ENCODE assay signal across 14 cellular contexts in genomic region chr7:102318482-102318971, GRCh38. TPM values are rescaled to one million over a fixed set of nuclear protein-coding genes. Genes with fewer than 3 reads are reported as not detected.
A peak's percentile ranks its signal among the peaks of the same experiment; 100 is the strongest.
DNase-seq lines count a peak whose midpoint lies in the region; ATAC-seq and TF ChIP-seq lines count a peak whose summit lies in the region.
"Had no signal": no experiment of that assay in that cellular context is flagged by ENCODE, and none has a peak within 500 bp of the region (broad histone marks: within the 10 kb centered on the region; RNA-seq: fewer than 3 reads in every experiment).

No MANE protein-coding gene starts in this region.

- CTCF ChIA-PET in Calu3 (lab: Charles Lee): interaction anchor here (0.6 kb wide), 1 partner anchor 9 kb away, joined by 4 read pairs; no protein-coding TSS in a partner anchor

- no peaks in the 10 kb centered on the region for H3K9me3 ChIP-seq in adrenal gland (replicated peaks in 1 of 3)

- BruUV-seq in Calu3 (replicated peaks; lab: Mats Ljungman, UMichigan): no TSS peak

- no peaks in the 10 kb centered on the region for H3K27me3 Mint-ChIP-seq in Calu3 (ENCODE audit: unreplicated experiment)
- H3K27me3 Mint-ChIP-seq in nephron progenitor cell (ENCODE audit: low read depth, poor library complexity): peaks cover 19% of the 10 kb centered on the region

- peak overlapping the region in 1 of 5 donors; percentile 34 for H3K27ac ChIP-seq in adrenal gland

- H3K27ac Mint-ChIP-seq in Calu3 (ENCODE audit: unreplicated experiment) (no peak overlapping the region), nephron progenitor cell (no peak overlapping the region)
- H3K27ac Mint-ChIP-seq: activated naive CD4-positive, alpha-beta T cell treated with anti-CD3 and anti-CD28 coated beads, Interleukin-2, amount 10 ng/mL, durations not matched to agents 7 days and 5 days had no signal

- H3K9me3 Mint-ChIP-seq in Calu3 (ENCODE audit: low read depth, unreplicated experiment) (no peaks in the 10 kb centered on the region), nephron progenitor cell (no peaks in the 10 kb centered on the region)
- H3K9me3 Mint-ChIP-seq: activated naive CD4-positive, alpha-beta T cell treated with anti-CD3 and anti-CD28 coated beads, Interleukin-2, amount 10 ng/mL, durations not matched to agents 7 days and 5 days; CD8-positive, alpha-beta T cell had no signal

- TF ChIP-seq CTCF in Calu3 (IDR thresholded peaks at IDR 0.05; ENCODE audit: unreplicated experiment) (no peak), adrenal gland (IDR thresholded peaks at IDR 0.05) (peak in 1 of 6 experiments; percentile 7), nephron progenitor cell (IDR thresholded peaks at IDR 0.05) (no peak)

- DNase-seq in Calu3 (peak; percentile 21), HT-29 (ENCODE audit: low spot score) (peak; percentile 51), adrenal gland (peak in 5 of 7 donors; percentile 24 to 79 (median 42)), left kidney (ENCODE audit: low read depth, low spot score) (peak; percentile 28), AML-193 (lab: John Stamatoyannopoulos, UW) (no peak), nephron progenitor cell (no peak)
- DNase-seq: activated naive CD4-positive, alpha-beta T cell treated with anti-CD3 and anti-CD28 coated beads, Interleukin-2, amount 10 ng/mL, durations not matched to agents 7 days and 5 days; CD8-positive, alpha-beta T cell; NCI-H524; substantia nigra had no signal

- TF ChIP-seq POLR2A in adrenal gland (IDR thresholded peaks at IDR 0.05): no peak

- peaks cover 0 to 5% of the 10 kb centered on the region in 2 donors for H3K4me1 ChIP-seq in adrenal gland (replicated peaks in 1 of 2)

- no peak overlapping the region for H3K4me3 ChIP-seq in adrenal gland

- no peaks in the 10 kb centered on the region for H3K27me3 ChIP-seq in adrenal gland

- no peaks in the 10 kb centered on the region for H3K36me3 ChIP-seq in adrenal gland (replicated peaks in 1 of 2)

- ATAC-seq in HG03457 (IDR thresholded peaks at IDR 0.05; ENCODE audit: unreplicated experiment) (no peak), HG02642 (IDR thresholded peaks at IDR 0.05; ENCODE audit: poor library complexity, unreplicated experiment) (no peak)
- ATAC-seq: activated CD4-positive, CD25-positive, alpha-beta regulatory T cell treated with anti-CD3 and anti-CD28 coated beads, Interleukin-2, amount 50 U/mL, for 24 hours; CD8-positive, alpha-beta T cell had no signal

- 72 to 100% (median 85%) methylated on average over 4 to 7 of the region's 7 CpGs for WGBS in adrenal gland, 4 donors

- intact Hi-C loops in Calu3 (cut with micrococcal nuclease; ENCODE audit: unreplicated experiment) (no loop called here), adrenal gland (cut with DNase I) (no loop called here)

- H3K36me3 Mint-ChIP-seq in Calu3 (ENCODE audit: insufficient read depth, unreplicated experiment) (peaks cover 6% of the 10 kb centered on the region), nephron progenitor cell (ENCODE audit: low read depth) (peaks cover 32% of the 10 kb centered on the region)
- H3K36me3 Mint-ChIP-seq: activated naive CD4-positive, alpha-beta T cell treated with anti-CD3 and anti-CD28 coated beads, Interleukin-2, amount 10 ng/mL, durations not matched to agents 7 days and 5 days; CD8-positive, alpha-beta T cell had no signal

- H3K4me1 Mint-ChIP-seq in Calu3 (ENCODE audit: low read depth, unreplicated experiment) (no peaks in the 10 kb centered on the region), nephron progenitor cell (peaks cover 10% of the 10 kb centered on the region)
- H3K4me1 Mint-ChIP-seq: activated naive CD4-positive, alpha-beta T cell treated with anti-CD3 and anti-CD28 coated beads, Interleukin-2, amount 10 ng/mL, durations not matched to agents 7 days and 5 days had no signal

- H3K4me3 Mint-ChIP-seq in Calu3 (ENCODE audit: low read depth, unreplicated experiment): no peak overlapping the region
- H3K4me3 Mint-ChIP-seq in nephron progenitor cell: no peak overlapping the region
- H3K4me3 Mint-ChIP-seq: activated naive CD4-positive, alpha-beta T cell treated with anti-CD3 and anti-CD28 coated beads, Interleukin-2, amount 10 ng/mL, durations not matched to agents 7 days and 5 days; CD8-positive, alpha-beta T cell had no signal

RNA-seq across cellular contexts. Expression of gene SH2B2, which starts 31.9 kb away (rescaled TPM):
- total RNA-seq in Calu3 (2022) (2.7 and 3.7 TPM in 2 replicates), adrenal gland (10 to 100 TPM in 1 of 8 donors, 1 to 10 TPM in 7; 3.8 to 22.8 (median 5.5) TPM)
- 2.0 TPM in 2 replicates for total RNA-seq in HT-29 (2014; rRNA removed; shearing (Covaris generic))
- polyA plus RNA-seq in adrenal gland: 1 to 10 TPM in 2 of 3 donors, under 1 TPM in 1; 0.90 to 8.4 (median 4.7) TPM

RNA-seq across cellular contexts. Expression of gene SPDYE6, which starts 37.7 kb away (rescaled TPM):
- total RNA-seq in Calu3 (2022): not detected in 2 replicates
- not detected in 2 replicates for total RNA-seq in HT-29 (2014; rRNA removed; shearing (Covaris generic))
- total RNA-seq in adrenal gland: not detected
- not detected for polyA plus RNA-seq in adrenal gland
- total RNA-seq: CD8-positive, alpha-beta T cell; mesenteric fat pad had no signal

Comparison
In these comparisons a context has a peak if more than half of its experiments do, and no peak if none do; other contexts are left out.
1. DNase-seq: peak in Calu3 (single experiment), HT-29 (single experiment), adrenal gland (5 of 7) and left kidney (single experiment); none in AML-193 (0 of 2) and nephron progenitor cell (single experiment).